Comparison of ENCODE assay signal across 9 cellular contexts in genomic region chr5:140004174-140004573, GRCh38. TPM values are rescaled to one million over a fixed set of nuclear protein-coding genes. Genes with fewer than 3 reads are reported as not detected.
"Had no signal": no experiment of that assay in that cellular context is flagged by ENCODE, and none has a peak within 500 bp of the region (broad histone marks: within the 10 kb centered on the region; RNA-seq: fewer than 3 reads in every experiment).

No MANE protein-coding gene starts in this region.

- H3K9me3 ChIP-seq: HAP-1 had no signal

- DNase-seq: GM23248, GOT3, H7, HFFc6, IMR-90 had no signal

- H3K4me3 ChIP-seq: GM23248, HAP-1, K562 had no signal

- ATAC-seq: HCT116, K562 had no signal

- H3K4me1 ChIP-seq: HAP-1 had no signal

- H3K27ac ChIP-seq: GM23248 had no signal

- H3K36me3 ChIP-seq: HAP-1 had no signal

RNA-seq across cellular contexts. Expression of gene NRG2, which starts 38.9 kb away (rescaled TPM):
- total RNA-seq: GM23248, HT-29, K562 had no signal
- polyA plus RNA-seq: IMR-90, K562 had no signal
